13 cellular contexts compared by ENCODE assay signal in genomic region chr14:100165376-100165775, GRCh38. TPM values are rescaled to one million over a fixed set of nuclear protein-coding genes. Genes with fewer than 3 reads are reported as not detected.
DNase-seq lines count a peak whose midpoint lies in the region; ATAC-seq, FAIRE-seq and TF ChIP-seq lines count a peak whose summit lies in the region.
"Had no signal": no experiment of that assay in that cellular context is flagged by ENCODE, and none has a peak within 500 bp of the region (broad histone marks: within the 10 kb centered on the region; RNA-seq: fewer than 3 reads in every experiment).

No MANE protein-coding gene starts in this region.

- TF ChIP-seq RAD21 in K562 (CRISPR knock-in tag; conservative IDR thresholded peaks at IDR 0.05 in 1 of 2, IDR thresholded peaks at IDR 0.05 in 1 of 2): no peak

- no peaks in the 10 kb centered on the region for H3K9me3 Mint-ChIP-seq in IgD-negative memory B cell

- H3K4me3 Mint-ChIP-seq in IgD-negative memory B cell: peak overlapping the region; percentile 31 to 83 (median 64)

- ATAC-seq in K562: no peak
- peak; percentile 92 for ATAC-seq in left colon
- ATAC-seq in HG03439 (IDR thresholded peaks at IDR 0.05; ENCODE audit: unreplicated experiment): no peak

- no peak for TF ChIP-seq POLR2A in K562 (conservative IDR thresholded peaks at IDR 0.05)
- TF ChIP-seq POLR2A in stomach (IDR thresholded peaks at IDR 0.05): no peak

- peak overlapping the region; percentile 35; the same call in 1 of the 3 replicates for H3K27ac ChIP-seq in K562 (ENCODE audit: extremely low read depth, low read depth, low read length)
- H3K27ac ChIP-seq in stomach: peak overlapping the region in 4 of 5 donors; percentile 29 to 53 (median 50)
- H3K27ac ChIP-seq: breast epithelium, PC-9 had no signal

- H3K4me1 ChIP-seq in K562 (replicated peaks in 1 of 2; ENCODE audit: control insufficient read depth in 2 of 2, insufficient read depth in 2 of 2, low read length in 2 of 2): peaks cover 6 to 38% of the 10 kb centered on the region in 2 experiments; a peak in 3 of 5 replicates
- H3K4me1 ChIP-seq in stomach: peaks cover 0 to 22% (median 19%) of the 10 kb centered on the region in 4 donors
- H3K4me1 ChIP-seq: breast epithelium had no signal

- in situ Hi-C loops in K562 (cut with MboI): no loop called here

- H3K4me2 ChIP-seq in K562 (ENCODE audit: insufficient read depth, low read length): no peak overlapping the region
- H3K4me2 ChIP-seq: PC-9 had no signal

- H3K79me2 ChIP-seq in K562 (ENCODE audit: control insufficient read depth, insufficient read depth, low read length): no peaks in the 10 kb centered on the region

- POLR2A ChIA-PET in K562 (lab: Yijun Ruan, JAX): interaction anchor here (1.2 kb wide), 1 partner anchor 49 kb away, joined by 3 read pairs; no protein-coding TSS in a partner anchor

- no peak overlapping the region; a peak in 1 of 4 replicates for H3K9ac ChIP-seq in K562 (ENCODE audit: insufficient read depth in 1 of 2, low read depth in 2 of 2, low read length in 2 of 2)

- H3K27me3 Mint-ChIP-seq in IgD-negative memory B cell: no peaks in the 10 kb centered on the region

- H3K9me3 ChIP-seq in K562 (replicated peaks; ENCODE audit: control insufficient read depth, insufficient read depth, low read depth, low read length) (no peaks in the 10 kb centered on the region), stomach (no peaks in the 10 kb centered on the region)
- H3K9me3 ChIP-seq: breast epithelium had no signal

- CTCF ChIA-PET in K562 (lab: Yijun Ruan, JAX; ENCODE audit: low intra/inter-chr PET ratio): no interaction called here

- 85% methylated on average over 11 of the region's 27 CpGs for WGBS in K562 (ENCODE audit: insufficient coverage, low coverage, missing lambda C conversion rate)
- WGBS in stomach, 5 donors: 22 to 60% (median 34%) methylated on average over 10 to 27 of the region's 27 CpGs

- H3K36me3 ChIP-seq in K562 (ENCODE audit: control insufficient read depth, insufficient read depth, low read length): no peaks in the 10 kb centered on the region
- H3K36me3 ChIP-seq in stomach: no peaks in the 10 kb centered on the region
- H3K36me3 ChIP-seq: breast epithelium had no signal

- DNase-seq in K562 (ENCODE audit: extremely low read depth in 1 of 4, low spot score in 3 of 4) (no peak), left colon (peak in 1 of 2 donors; percentile 64), stomach (peak; percentile 72), HuH-7 (ENCODE audit: low spot score) (no peak), SW480 (ENCODE audit: low spot score) (no peak)
- DNase-seq: activated CD8-positive, alpha-beta memory T cell treated with anti-CD3 and anti-CD28 coated beads, Interleukin-2, amount 50 U/mL, for 48 hours; NCI-H2081 treated with DMSO at 0.1 percent for 48 hours; PC-9 had no signal

- H4K20me1 ChIP-seq in K562 (replicated peaks; ENCODE audit: control insufficient read depth, insufficient read depth, low read length): no peaks in the 10 kb centered on the region

- H3K4me1 Mint-ChIP-seq in IgD-negative memory B cell: peaks cover 7 to 11% (median 8%) of the 10 kb centered on the region in 3 donors

- no peaks in the 10 kb centered on the region for H3K36me3 Mint-ChIP-seq in IgD-negative memory B cell

- TF ChIP-seq CTCF in K562 (IDR thresholded peaks at IDR 0.05 in 2 of 3, conservative IDR thresholded peaks at IDR 0.05 in 1 of 3; ENCODE audit: insufficient read depth in 2 of 3, low read depth in 1 of 3, low read length in 3 of 3): no peak
- peak in 3 of 7 experiments; percentile 9 to 37 (median 26) for TF ChIP-seq CTCF in stomach (IDR thresholded peaks at IDR 0.05)

- H3K27me3 ChIP-seq in K562 (ENCODE audit: control insufficient read depth in 2 of 2, insufficient read depth in 2 of 2, low read length in 2 of 2) (no peaks in the 10 kb centered on the region), stomach (peaks cover 4 to 26% (median 4%) of the 10 kb centered on the region in 3 donors)
- H3K27me3 ChIP-seq: breast epithelium had no signal

- no peak for FAIRE-seq in K562 (lab: Jason Lieb, UNC)
- FAIRE-seq: TTC549, urothelium cell line had no signal

- H2AFZ ChIP-seq in K562 (ENCODE audit: low read depth, low read length): no peak overlapping the region
- H2AFZ ChIP-seq: PC-9 had no signal

- intact Hi-C loops in K562 (cut with micrococcal nuclease) (no loop called here), left colon (cut with DNase I, micrococcal nuclease) (no loop called here), stomach (cut with DNase I; ENCODE audit: low total_unique reads) (no loop called here)

- BruUV-seq in K562 (replicated peaks; lab: Mats Ljungman, UMichigan): no TSS peak

- H3K9me1 ChIP-seq in K562 (ENCODE audit: control insufficient read depth, insufficient read depth, low read length): no peaks in the 10 kb centered on the region

- H3K4me3 ChIP-seq in K562 (no peak overlapping the region), stomach (peak overlapping the region; percentile 2 to 31 (median 18))
- H3K4me3 ChIP-seq: PC-9 had no signal

- TF ChIP-seq EP300 in K562 (IDR thresholded peaks at IDR 0.05; ENCODE audit: low read length) (no peak), stomach (IDR thresholded peaks at IDR 0.05) (no peak)

- peak overlapping the region in 1 of 3 donors; percentile 37 for H3K27ac Mint-ChIP-seq in IgD-negative memory B cell

TF ChIP-seq in K562, 482 proteins besides CTCF, POLR2A, EP300 and RAD21:
- TF ChIP-seq, protein P1, sequence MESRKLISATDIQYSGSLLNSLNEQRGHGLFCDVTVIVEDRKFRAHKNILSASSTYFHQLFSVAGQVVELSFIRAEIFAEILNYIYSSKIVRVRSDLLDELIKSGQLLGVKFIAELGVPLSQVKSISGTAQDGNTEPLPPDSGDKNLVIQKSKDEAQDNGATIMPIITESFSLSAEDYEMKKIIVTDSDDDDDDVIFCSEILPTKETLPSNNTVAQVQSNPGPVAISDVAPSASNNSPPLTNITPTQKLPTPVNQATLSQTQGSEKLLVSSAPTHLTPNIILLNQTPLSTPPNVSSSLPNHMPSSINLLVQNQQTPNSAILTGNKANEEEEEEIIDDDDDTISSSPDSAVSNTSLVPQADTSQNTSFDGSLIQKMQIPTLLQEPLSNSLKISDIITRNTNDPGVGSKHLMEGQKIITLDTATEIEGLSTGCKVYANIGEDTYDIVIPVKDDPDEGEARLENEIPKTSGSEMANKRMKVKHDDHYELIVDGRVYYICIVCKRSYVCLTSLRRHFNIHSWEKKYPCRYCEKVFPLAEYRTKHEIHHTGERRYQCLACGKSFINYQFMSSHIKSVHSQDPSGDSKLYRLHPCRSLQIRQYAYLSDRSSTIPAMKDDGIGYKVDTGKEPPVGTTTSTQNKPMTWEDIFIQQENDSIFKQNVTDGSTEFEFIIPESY (CRISPR knock-in tag; IDR thresholded peaks at IDR 0.05): peak; percentile 62; the same call in 1 of the 2 replicates
- no peak for TF ChIP-seq SLC30A9 (CRISPR knock-in tag; IDR thresholded peaks at IDR 0.05)
- peak; percentile 57 for TF ChIP-seq RBFOX2 (IDR thresholded peaks at IDR 0.05; ENCODE audit: low read depth, low read length)
- TF ChIP-seq POLR2G (IDR thresholded peaks at IDR 0.05; ENCODE audit: low read depth, low read length): peak; percentile 42; the same call in 1 of the 2 replicates

RNA-seq across cellular contexts. Expression of gene DEGS2, which starts 5.9 kb away (rescaled TPM):
- 6.5 TPM for polyA plus RNA-seq in IgD-negative memory B cell
- 2.6 and 7.4 TPM in 2 replicates for total RNA-seq in K562 (2011; cell fraction: chromatin; rRNA removed; ENCODE audit: low replicate concordance)
- 4.3 and 4.8 TPM in 2 replicates for total RNA-seq in K562 (2011; cell fraction: nucleolus; rRNA removed)
- total RNA-seq in K562 (2011; cell fraction: nucleoplasm; rRNA removed): 2.5 and 2.8 TPM in 2 replicates
- 2.7 and 2.9 TPM in 2 replicates for total RNA-seq in K562 (2014; rRNA removed)
- total RNA-seq in K562 (2014; rRNA removed; fragmentation: Illumina TruSeq; extraction: Trizol): 0.19 and 0.44 TPM in 2 replicates
- total RNA-seq in K562 (2015; rRNA removed; fragmentation: Illumina TruSeq; extraction: Trizol): 0.34 and 0.36 TPM in 2 replicates
- 2.7 TPM in 2 replicates for total RNA-seq in K562 (2021)
- 0.46 and 1.1 TPM in 2 replicates for polyA plus RNA-seq in K562 (2011; rRNA removed)
- polyA plus RNA-seq in K562 (2011; cell fraction: cytosol; rRNA removed): 0.41 and 3.5 TPM in 2 replicates
- polyA plus RNA-seq in K562 (2011; cell fraction: nucleus; rRNA removed): 1.4 and 6.6 TPM in 2 replicates
- 1.4 and 4.2 TPM in 2 replicates for polyA plus RNA-seq in K562 (2012)
- 0.22 and 0.76 TPM in 2 replicates for polyA plus RNA-seq in K562 (2014; fragmentation: Illumina TruSeq; extraction: Trizol)
- polyA plus RNA-seq in K562 (2014; fragmentation: Nextera tagmentation; extraction: Ambion mirVana): under 1 TPM; 0.57 to 0.70 TPM
- polyA plus RNA-seq in K562 (2014; rRNA removed): 0.42 and 2.7 TPM in 2 replicates
- polyA minus RNA-seq in K562 (2011; rRNA and poly(A)+ RNA removed): 0.09 and 0.32 TPM in 2 replicates
- 1.2 and 2.5 TPM in 2 replicates for polyA minus RNA-seq in K562 (2011; cell fraction: cytosol; rRNA and poly(A)+ RNA removed)
- polyA minus RNA-seq in K562 (2011; cell fraction: nucleus; rRNA and poly(A)+ RNA removed): 0.78 and 1.5 TPM in 2 replicates
- total RNA-seq in left colon: 10 to 100 TPM; 25.0 to 36.9 TPM
- total RNA-seq in stomach: 10 to 100 TPM in 4 of 5 donors, 1 to 10 TPM in 1; 1.2 to 53.0 (median 25.0) TPM
- polyA plus RNA-seq in stomach: 1 to 10 TPM; 4.3 to 8.6 (median 7.7) TPM
